Comparison of ENCODE assay signal across 1 cellular context in the genomic region with DNA sequence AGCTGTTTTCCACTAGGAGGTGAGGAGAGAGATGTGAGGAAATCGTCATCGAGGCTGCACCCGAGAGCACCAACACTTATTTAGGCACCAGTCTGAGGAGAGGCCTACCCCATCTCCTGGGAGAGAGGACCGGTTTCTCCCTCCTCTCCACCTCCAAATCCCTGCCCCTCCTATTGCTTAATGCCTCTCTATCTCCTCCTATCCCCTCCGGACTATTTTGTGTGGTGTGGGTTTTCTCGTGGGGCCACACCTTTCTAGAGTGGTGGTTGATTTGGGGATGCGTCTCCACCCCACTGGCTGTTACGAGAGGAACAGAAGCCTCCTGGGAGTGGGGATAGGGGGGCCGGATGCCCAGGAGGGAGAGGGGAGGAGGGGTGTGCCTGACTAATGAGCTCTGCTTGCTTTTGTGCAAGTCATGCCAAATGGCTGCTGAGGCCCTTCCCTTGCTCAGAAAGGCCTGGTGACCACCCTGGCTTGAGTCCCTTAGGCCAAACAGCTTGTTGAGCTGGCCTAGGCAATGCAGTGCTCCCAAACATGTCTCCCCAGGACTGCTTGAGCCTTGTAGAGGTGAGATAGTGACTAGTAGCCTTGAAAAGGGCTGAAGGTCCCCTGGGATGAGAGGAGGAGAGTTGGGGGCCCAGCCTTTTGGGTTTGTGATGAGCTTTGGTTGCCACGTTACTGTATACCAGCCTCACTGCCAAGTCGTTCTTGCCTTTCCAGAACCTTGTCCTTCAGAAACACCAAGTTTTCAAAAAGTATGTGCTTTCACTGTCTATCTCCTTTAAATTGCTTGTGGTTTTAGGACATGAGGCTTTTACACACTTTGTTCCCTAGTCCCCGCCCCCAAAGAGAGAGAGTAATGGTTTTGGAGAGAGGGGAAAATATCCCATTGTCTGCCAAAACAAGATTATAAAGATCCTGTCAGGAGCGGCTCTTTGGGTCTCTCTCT.
TF ChIP-seq lines count a peak whose summit lies in the region.

No MANE protein-coding gene starts in this region.

TF ChIP-seq in WTC11, 78 proteins besides CTCF, POLR2A, EP300 and RAD21 (continued from another document):
- TF ChIP-seq, protein P1, sequence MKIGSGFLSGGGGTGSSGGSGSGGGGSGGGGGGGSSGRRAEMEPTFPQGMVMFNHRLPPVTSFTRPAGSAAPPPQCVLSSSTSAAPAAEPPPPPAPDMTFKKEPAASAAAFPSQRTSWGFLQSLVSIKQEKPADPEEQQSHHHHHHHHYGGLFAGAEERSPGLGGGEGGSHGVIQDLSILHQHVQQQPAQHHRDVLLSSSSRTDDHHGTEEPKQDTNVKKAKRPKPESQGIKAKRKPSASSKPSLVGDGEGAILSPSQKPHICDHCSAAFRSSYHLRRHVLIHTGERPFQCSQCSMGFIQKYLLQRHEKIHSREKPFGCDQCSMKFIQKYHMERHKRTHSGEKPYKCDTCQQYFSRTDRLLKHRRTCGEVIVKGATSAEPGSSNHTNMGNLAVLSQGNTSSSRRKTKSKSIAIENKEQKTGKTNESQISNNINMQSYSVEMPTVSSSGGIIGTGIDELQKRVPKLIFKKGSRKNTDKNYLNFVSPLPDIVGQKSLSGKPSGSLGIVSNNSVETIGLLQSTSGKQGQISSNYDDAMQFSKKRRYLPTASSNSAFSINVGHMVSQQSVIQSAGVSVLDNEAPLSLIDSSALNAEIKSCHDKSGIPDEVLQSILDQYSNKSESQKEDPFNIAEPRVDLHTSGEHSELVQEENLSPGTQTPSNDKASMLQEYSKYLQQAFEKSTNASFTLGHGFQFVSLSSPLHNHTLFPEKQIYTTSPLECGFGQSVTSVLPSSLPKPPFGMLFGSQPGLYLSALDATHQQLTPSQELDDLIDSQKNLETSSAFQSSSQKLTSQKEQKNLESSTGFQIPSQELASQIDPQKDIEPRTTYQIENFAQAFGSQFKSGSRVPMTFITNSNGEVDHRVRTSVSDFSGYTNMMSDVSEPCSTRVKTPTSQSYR (CRISPR knock-in tag; IDR thresholded peaks at IDR 0.05), result no peak
